ENCODE assay signal across 10 cellular contexts in genomic region chr9:79817469-79818004, GRCh38.
DNase-seq lines count a peak whose midpoint lies in the region; ATAC-seq and TF ChIP-seq lines count a peak whose summit lies in the region.
"Had no signal": no experiment of that assay in that cellular context is flagged by ENCODE, and none has a peak within 500 bp of the region (broad histone marks: within the 10 kb centered on the region; RNA-seq: fewer than 3 reads in every experiment).

No MANE protein-coding gene starts in this region.

- ATAC-seq in GM19043 (IDR thresholded peaks at IDR 0.05; ENCODE audit: low read depth, unreplicated experiment), result peak; percentile 71
- peak; percentile 44 to 54 for ATAC-seq in naive B cell (ENCODE audit: low read depth in 2 of 2)

- POLR2A ChIA-PET in HEK293 (lab: Yijun Ruan, JAX), result no interaction called here

- H3K36me3 Mint-ChIP-seq in naive B cell (peaks cover 0 to 9% of the 10 kb centered on the region in 2 donors), type B pancreatic cell (no peaks in the 10 kb centered on the region)

- peak; percentile 26 for DNase-seq in M059J (ENCODE audit: low read depth)
- DNase-seq in naive B cell, result no peak
- DNase-seq in type B pancreatic cell (ENCODE audit: extremely low spot score, unreplicated experiment), result no peak
- DNase-seq in mesenteric fat pad (ENCODE audit: low spot score), result no peak
- no peak for DNase-seq in DMS79 treated with DMSO at 0.1 percent for 48 hours (lab: John Stamatoyannopoulos, UW)
- no peak for DNase-seq in activated gamma-delta T cell (lab: John Stamatoyannopoulos, UW)
- DNase-seq: HFFc6, spleen had no signal

- H3K27me3 Mint-ChIP-seq in naive B cell (peaks cover 14 to 26% (median 21%) of the 10 kb centered on the region in 3 donors), type B pancreatic cell (peaks cover 14% of the 10 kb centered on the region)

- H3K4me3 ChIP-seq in HEK293 (ENCODE audit: low read depth, low read length), result no peak overlapping the region
- H3K4me3 ChIP-seq: spleen had no signal

- CTCF ChIA-PET in HEK293 (lab: Yijun Ruan, JAX), result no interaction called here

- H3K27ac ChIP-seq in HEK293 (ENCODE audit: extremely low read depth, low read depth, low read length), result no peak overlapping the region
- H3K27ac ChIP-seq: spleen had no signal

- H3K36me3 ChIP-seq in HEK293 (ENCODE audit: control insufficient read depth in 2 of 2, insufficient read depth in 1 of 2, low read length in 2 of 2), result no peaks in the 10 kb centered on the region
- H3K36me3 ChIP-seq: spleen had no signal

- no peaks in the 10 kb centered on the region for H3K4me1 ChIP-seq in HEK293 (ENCODE audit: control insufficient read depth, insufficient read depth, low read length)

- no peak for TF ChIP-seq CTCF in HEK293 (tag by site-specific recombination; IDR thresholded peaks at IDR 0.05)
- no peak for TF ChIP-seq CTCF in type B pancreatic cell (conservative IDR thresholded peaks at IDR 0.05)

- no peak overlapping the region for H3K27ac Mint-ChIP-seq in naive B cell
- H3K27ac Mint-ChIP-seq in type B pancreatic cell, result no peak overlapping the region
- H3K27ac Mint-ChIP-seq: HFFc6 had no signal

- H3K4me1 Mint-ChIP-seq in naive B cell (peaks cover 30 to 56% (median 47%) of the 10 kb centered on the region in 3 donors), type B pancreatic cell (ENCODE audit: unreplicated experiment) (peaks cover 19% of the 10 kb centered on the region)

- H3K4me3 Mint-ChIP-seq in naive B cell (peak overlapping the region in 2 of 8 donors; percentile 11 to 13), type B pancreatic cell (no peak overlapping the region)
- H3K4me3 Mint-ChIP-seq: HFFc6 had no signal

- H3K9me3 ChIP-seq in HEK293 (ENCODE audit: control insufficient read depth, insufficient read depth, low read depth, low read length), result no peaks in the 10 kb centered on the region
- H3K9me3 ChIP-seq: spleen had no signal

- H3K9me3 Mint-ChIP-seq in naive B cell (peaks cover 0 to 2% (median 0%) of the 10 kb centered on the region in 7 donors), type B pancreatic cell (peaks cover 4% of the 10 kb centered on the region)
- H3K9me3 Mint-ChIP-seq: HFFc6 had no signal

TF ChIP-seq in HEK293, 187 proteins besides CTCF, POLR2A, EP300 and RAD21:
- TF ChIP-seq HOXA7 (CRISPR knock-in tag; IDR thresholded peaks at IDR 0.05; ENCODE audit: borderline replicate concordance), result no peak
- peak; percentile 70 for TF ChIP-seq TCF7L2 (IDR thresholded peaks at IDR 0.05; ENCODE audit: borderline replicate concordance, low read depth, low read length)
- no peak for TF ChIP-seq ZNF792 (tag by site-specific recombination; IDR thresholded peaks at IDR 0.05)
- TF ChIP-seq TRIM28 (IDR thresholded peaks at IDR 0.05; ENCODE audit: borderline replicate concordance, low read length), result peak; percentile 90; the same call in 1 of the 2 replicates
